Comparison of ENCODE assay signal across 8 cellular contexts in genomic region chr14:96567289-96567899, GRCh38.
DNase-seq lines count a peak whose midpoint lies in the region; ATAC-seq and TF ChIP-seq lines count a peak whose summit lies in the region.

No MANE protein-coding gene starts in this region.

- H3K9me3 ChIP-seq in mucosa of descending colon, result no peaks in the 10 kb centered on the region

- ATAC-seq in mucosa of descending colon (peak; percentile 43), GM18873 (IDR thresholded peaks at IDR 0.05; ENCODE audit: low FRiP score, unreplicated experiment) (no peak)

- DNase-seq in COR-L47 (lab: John Stamatoyannopoulos, UW) (peak; percentile 57), GM20000 (ENCODE audit: low spot score) (no peak), NCI-H2171 treated with DMSO at 0.1 percent for 48 hours (lab: John Stamatoyannopoulos, UW) (peak; percentile 68), cerebellum (ENCODE audit: low spot score) (peak; percentile 24), mucosa of descending colon (peak in 1 of 3 donors; percentile 25), HPDE6-E6E7 (ENCODE audit: extremely low spot score) (no peak), SK-N-DZ (ENCODE audit: low spot score) (no peak)

- TF ChIP-seq CTCF in GM20000 (IDR thresholded peaks at IDR 0.05; ENCODE audit: extremely low read depth, missing control alignments), result peak; percentile 31
- TF ChIP-seq CTCF in mucosa of descending colon (IDR thresholded peaks at IDR 0.05), result no peak

- peaks cover 7% of the 10 kb centered on the region for H3K36me3 ChIP-seq in mucosa of descending colon (ENCODE audit: low read depth)

- no peak overlapping the region for H3K4me3 ChIP-seq in mucosa of descending colon

- no peaks in the 10 kb centered on the region for H3K4me1 ChIP-seq in mucosa of descending colon (ENCODE audit: low read depth)

- intact Hi-C loops in mucosa of descending colon (cut with DNase I, micrococcal nuclease), result no loop called here

Comparison
In these comparisons a context has a peak if more than half of its experiments do, and no peak if none do; other contexts are left out.
1. DNase-seq: peak in COR-L47 (single experiment), NCI-H2171 treated with DMSO at 0.1 percent for 48 hours (single experiment) and cerebellum (single experiment); none in GM20000 (single experiment), HPDE6-E6E7 (single experiment) and SK-N-DZ (single experiment).